Comparison of ENCODE assay signal across 8 cellular contexts in genomic region chr2:70089946-70090523, GRCh38. TPM values are rescaled to one million over a fixed set of nuclear protein-coding genes. Genes with fewer than 3 reads are reported as not detected.
DNase-seq lines count a peak whose midpoint lies in the region; ATAC-seq, FAIRE-seq and TF ChIP-seq lines count a peak whose summit lies in the region.

No MANE protein-coding gene starts in this region.

- no peak overlapping the region for H2BK20ac ChIP-seq in H1 (ENCODE audit: low read length)

- H4K5ac ChIP-seq in H1 (ENCODE audit: insufficient read length, low read depth, low read length) = no peak overlapping the region

- H4K91ac ChIP-seq in H1 (replicated peaks; ENCODE audit: insufficient read length, low read length) = no peak overlapping the region

- no peak overlapping the region for H3K56ac ChIP-seq in H1 (replicated peaks; ENCODE audit: insufficient read length, low read depth, low read length)

- peak overlapping the region; percentile 100 for H3K27ac ChIP-seq in OCI-LY1 (ENCODE audit: low read depth, low read length, poor library complexity, severe bottlenecking)
- H3K27ac ChIP-seq in H1 (ENCODE audit: low read depth, low read length) = peak overlapping the region; percentile 7; the same call in 1 of the 2 replicates
- peak overlapping the region; percentile 4 for H3K27ac ChIP-seq in parathyroid adenoma

- H3K14ac ChIP-seq in H1 (ENCODE audit: insufficient read length) = no peak overlapping the region

- TF ChIP-seq RAD21 in H1 (IDR thresholded peaks at IDR 0.05 in 1 of 2, conservative IDR thresholded peaks at IDR 0.05 in 1 of 2; ENCODE audit: low read depth in 2 of 2, low read length in 2 of 2) = no peak

- peaks cover 14% of the 10 kb centered on the region; the same call in 1 of the 2 replicates for H3F3A ChIP-seq in OCI-LY1 (ENCODE audit: insufficient read depth, low read length)

- no peak overlapping the region for H3K4ac ChIP-seq in H1 (replicated peaks; ENCODE audit: insufficient read length, low read depth, low read length)

- H3K4me2 ChIP-seq in OCI-LY1 (ENCODE audit: low read length) = peak overlapping the region; percentile 86
- H3K4me2 ChIP-seq in H1 (ENCODE audit: insufficient read depth in 1 of 2, low read depth in 2 of 2, low read length in 2 of 2) = peak overlapping the region; percentile 83 to 94
- H3K4me2 ChIP-seq in parathyroid adenoma (ENCODE audit: low read length) = peak overlapping the region; percentile 90

- no peak overlapping the region for H3K23ac ChIP-seq in H1 (ENCODE audit: insufficient read length)

- no peaks in the 10 kb centered on the region for H3K9me2 ChIP-seq in OCI-LY1 (ENCODE audit: low read depth, low read length)

- TF ChIP-seq EP300 in H1 (IDR thresholded peaks at IDR 0.05; ENCODE audit: borderline replicate concordance in 1 of 2, low read depth in 2 of 2, low read length in 2 of 2) = no peak

- 35% methylated on average over 6 of the region's 6 CpGs; no CpG with 5 or more reads in 1 of the 2 experiments for WGBS in H1 (ENCODE audit: extremely low coverage in 1 of 2, insufficient coverage in 1 of 2, insufficient read length in 1 of 2, insufficient replicate concordance in 2 of 2, low coverage in 1 of 2, low lambda C conversion rate in 2 of 2, missing lambda C conversion rate in 1 of 2), 2 experiments

- peak overlapping the region; percentile 35; the same call in 1 of the 2 replicates for H3K18ac ChIP-seq in H1 (ENCODE audit: extremely low read depth, low read length)

- peak overlapping the region; percentile 100 for H3K9ac ChIP-seq in OCI-LY1 (ENCODE audit: low read length)
- peak overlapping the region in 3 of 4 experiments; percentile 17 to 34 (median 22); a peak in 3 of 7 replicates for H3K9ac ChIP-seq in H1 (replicated peaks in 1 of 4; ENCODE audit: extremely low read depth in 1 of 4, low read depth in 3 of 4, low read length in 3 of 4)
- H3K9ac ChIP-seq in parathyroid adenoma = no peak overlapping the region

- H2AFZ ChIP-seq in OCI-LY1 (ENCODE audit: low read length) (no peak overlapping the region), H1 (ENCODE audit: low read length) (no peak overlapping the region), parathyroid adenoma (no peak overlapping the region)

- peak overlapping the region; percentile 1; the same call in 1 of the 2 replicates for H2BK5ac ChIP-seq in H1 (ENCODE audit: low read depth, low read length)

- 0 out of 2 replicates have a peak overlapping the region, but pooled peaks have one; percentile 41 for H2BK15ac ChIP-seq in H1 (ENCODE audit: low read length)

- H2BK12ac ChIP-seq in H1 (ENCODE audit: low read depth, low read length) = no peak overlapping the region

- no peaks in the 10 kb centered on the region for H4K20me1 ChIP-seq in OCI-LY1 (ENCODE audit: insufficient read depth, low read length)
- peaks cover 1 to 2% of the 10 kb centered on the region in 2 experiments for H4K20me1 ChIP-seq in H1 (replicated peaks in 1 of 2; ENCODE audit: control insufficient read depth in 1 of 2, insufficient read depth in 2 of 2, low read length in 2 of 2)

- H3K79me2 ChIP-seq in OCI-LY1 (ENCODE audit: insufficient read depth, low read length) (peaks cover 19% of the 10 kb centered on the region), H1 (ENCODE audit: control insufficient read depth in 1 of 2, insufficient read depth in 2 of 2, low read length in 2 of 2) (peaks cover 7 to 20% of the 10 kb centered on the region in 2 experiments), parathyroid adenoma (peaks cover 6% of the 10 kb centered on the region)

- no peak for ATAC-seq in HG02840 (IDR thresholded peaks at IDR 0.05; ENCODE audit: low FRiP score, unreplicated experiment)

- H3K23me2 ChIP-seq in H1 (ENCODE audit: low read depth, low read length) = peaks cover 8% of the 10 kb centered on the region

- POLR2A ChIA-PET in H1 (lab: Charles Lee; ENCODE audit: partially characterized antibody) = interaction anchor here (0.6 to 32.2 kb wide), 9 partner anchors 9 to 207 kb away, joined by 3 to 1553 read pairs (median 4); partner anchors contain the start of gene MXD1

- H4K8ac ChIP-seq in H1 (ENCODE audit: extremely low read depth, insufficient read depth, low read length) = no peak overlapping the region

- H3K27me3 ChIP-seq in GM06990 (replicated peaks; ENCODE audit: control insufficient read depth, insufficient read depth, low read length) (no peaks in the 10 kb centered on the region), OCI-LY1 (ENCODE audit: insufficient read depth, low read length) (no peaks in the 10 kb centered on the region), H1 (replicated peaks in 1 of 4; ENCODE audit: control insufficient read depth in 3 of 4, extremely low read depth in 1 of 4, insufficient read depth in 3 of 4, low read length in 3 of 4) (no peaks in the 10 kb centered on the region), parathyroid adenoma (ENCODE audit: control insufficient read depth, insufficient read depth, low read length) (no peaks in the 10 kb centered on the region)

- peak overlapping the region; percentile 71 for H2AK5ac ChIP-seq in H1 (ENCODE audit: low read depth, low read length)

- no peaks in the 10 kb centered on the region for H3K79me1 ChIP-seq in H1 (ENCODE audit: low read depth, low read length)

- H3K36me3 ChIP-seq in GM06990 (ENCODE audit: control insufficient read depth, insufficient read depth, low read length) (peaks cover 5% of the 10 kb centered on the region), OCI-LY1 (ENCODE audit: insufficient read depth, low read length) (peaks cover 25% of the 10 kb centered on the region), H1 (ENCODE audit: control insufficient read depth in 2 of 4, insufficient read depth in 4 of 4, low read length in 3 of 4) (peaks cover 0 to 14% (median 3%) of the 10 kb centered on the region in 4 experiments; a peak in 4 of 8 replicates), parathyroid adenoma (ENCODE audit: control insufficient read depth, insufficient read depth, low read length) (peaks cover 2% of the 10 kb centered on the region)

- no peak for DNase-seq in GM06990 (ENCODE audit: extremely low read depth, insufficient read length)
- no peak for DNase-seq in H1 (ENCODE audit: low read depth in 1 of 2, low spot score in 2 of 2)
- DNase-seq in central memory CD4-positive, alpha-beta T cell = no peak
- DNase-seq in activated CD4-positive, alpha-beta T cell treated with anti-CD3 and anti-CD28 coated beads, Interleukin-2, amount 50 U/mL, for 1 hour = no peak
- DNase-seq in ecto neural progenitor cell (ENCODE audit: low spot score) = no peak

- TF ChIP-seq CTCF in GM06990 (IDR thresholded peaks at IDR 0.05; ENCODE audit: insufficient read depth, low read length, poor library complexity, severe bottlenecking) = no peak
- TF ChIP-seq CTCF in OCI-LY1 (IDR thresholded peaks at IDR 0.05; ENCODE audit: low read length) = no peak
- no peak for TF ChIP-seq CTCF in H1 (IDR thresholded peaks at IDR 0.05; ENCODE audit: control extremely low read depth in 1 of 3, insufficient read depth in 1 of 3, low read depth in 1 of 3, low read length in 3 of 3)
- no peak for TF ChIP-seq CTCF in parathyroid adenoma (IDR thresholded peaks at IDR 0.05)

- no peak for FAIRE-seq in H1 (lab: Jason Lieb, UNC)

- no peaks in the 10 kb centered on the region for H3K9me3 ChIP-seq in OCI-LY1 (ENCODE audit: low read length)
- no peaks in the 10 kb centered on the region for H3K9me3 ChIP-seq in H1 (ENCODE audit: insufficient read depth in 2 of 2, low read depth in 1 of 2, low read length in 1 of 2)
- no peaks in the 10 kb centered on the region for H3K9me3 ChIP-seq in parathyroid adenoma (ENCODE audit: control insufficient read depth, low read length)

- H3K4me3 ChIP-seq in GM06990 (replicated peaks; ENCODE audit: low read depth, low read length) (peak overlapping the region; percentile 87), OCI-LY1 (ENCODE audit: low read depth, low read length, poor library complexity, severe bottlenecking) (peak overlapping the region; percentile 98), H1 (ENCODE audit: extremely low read depth in 1 of 4, insufficient read depth in 2 of 4, low read depth in 3 of 4, low read length in 4 of 4) (peak overlapping the region; percentile 17 to 99 (median 67)), parathyroid adenoma (ENCODE audit: low read depth, low read length) (peak overlapping the region; percentile 93)

- no peak overlapping the region for H2BK120ac ChIP-seq in H1 (replicated peaks; ENCODE audit: low read depth, low read length)

- peaks cover 54% of the 10 kb centered on the region for H3K4me1 ChIP-seq in OCI-LY1 (ENCODE audit: insufficient read depth, low read length, severe bottlenecking)
- peaks cover 3 to 12% (median 4%) of the 10 kb centered on the region in 4 experiments; a peak in 5 of 7 replicates for H3K4me1 ChIP-seq in H1 (replicated peaks in 1 of 4; ENCODE audit: control insufficient read depth in 3 of 4, insufficient read depth in 4 of 4, low read length in 3 of 4)
- peaks cover 13% of the 10 kb centered on the region for H3K4me1 ChIP-seq in parathyroid adenoma

- CTCF ChIA-PET in H1 (lab: Charles Lee; ENCODE audit: partially characterized antibody) = interaction anchor here (0.6 to 2.6 kb wide), 3 partner anchors 14 to 128 kb away, joined by 3 to 14 read pairs (median 6); partner anchors contain the start of gene ASPRV1

- TF ChIP-seq POLR2A in H1 (IDR thresholded peaks at IDR 0.05; ENCODE audit: control extremely low read depth in 1 of 2, low read depth in 2 of 2, low read length in 2 of 2) = no peak

TF ChIP-seq in H1, 55 proteins besides CTCF, POLR2A, EP300 and RAD21:
- TF ChIP-seq MAFK (IDR thresholded peaks at IDR 0.05; ENCODE audit: low read depth, low read length) = no peak
- TF ChIP-seq RFX5 (IDR thresholded peaks at IDR 0.05; ENCODE audit: borderline replicate concordance, low read depth, low read length) = 0 out of 2 replicates have a peak, but pooled peaks have one; percentile 10
- peak; percentile 44; the same call in 1 of the 2 replicates for TF ChIP-seq EGR1 (IDR thresholded peaks at IDR 0.05; ENCODE audit: borderline replicate concordance, low read depth, low read length)

RNA-seq across cellular contexts. Expression of gene PCBP1, which starts 2.8 kb away (rescaled TPM):
- 493 and 511 TPM in 2 replicates for total RNA-seq in H1 (2021; fragmentation: NEBNext Ultra II Directional; extraction: Animal tissue kit (Norgen Biotek cat#: 25700))
- 279 and 316 TPM in 2 replicates for polyA plus RNA-seq in H1 (2011; rRNA removed)
- polyA plus RNA-seq in H1 (2011; cell fraction: cytosol; rRNA removed) = 181 TPM
- 208 TPM for polyA plus RNA-seq in H1 (2011; cell fraction: nucleus; rRNA removed)
- polyA plus RNA-seq in H1 (2012, experiment 1 of 2) = 451 to 481 TPM (median 460 TPM) in 4 replicates
- 526 TPM for polyA plus RNA-seq in H1 (2012, experiment 2 of 2)
- 268 TPM for polyA plus RNA-seq in H1 (2013, experiment 1 of 2)
- 272 TPM for polyA plus RNA-seq in H1 (2013, experiment 2 of 2)
- polyA minus RNA-seq in H1 (2011; rRNA and poly(A)+ RNA removed) = 108 and 124 TPM in 2 replicates
- 164 TPM for polyA minus RNA-seq in H1 (2011; cell fraction: cytosol; rRNA and poly(A)+ RNA removed)
- 102 TPM for polyA minus RNA-seq in H1 (2011; cell fraction: nucleus; rRNA and poly(A)+ RNA removed)

Comparison
In these comparisons a context has a peak if more than half of its experiments do, and no peak if none do; other contexts are left out.
1. H3K27ac ChIP-seq: peak in every context shown above with its lines; median percentile 100 in OCI-LY1; 7 in H1; 4 in parathyroid adenoma.